ENCODE assay signal across 10 cellular contexts in the genomic region with DNA sequence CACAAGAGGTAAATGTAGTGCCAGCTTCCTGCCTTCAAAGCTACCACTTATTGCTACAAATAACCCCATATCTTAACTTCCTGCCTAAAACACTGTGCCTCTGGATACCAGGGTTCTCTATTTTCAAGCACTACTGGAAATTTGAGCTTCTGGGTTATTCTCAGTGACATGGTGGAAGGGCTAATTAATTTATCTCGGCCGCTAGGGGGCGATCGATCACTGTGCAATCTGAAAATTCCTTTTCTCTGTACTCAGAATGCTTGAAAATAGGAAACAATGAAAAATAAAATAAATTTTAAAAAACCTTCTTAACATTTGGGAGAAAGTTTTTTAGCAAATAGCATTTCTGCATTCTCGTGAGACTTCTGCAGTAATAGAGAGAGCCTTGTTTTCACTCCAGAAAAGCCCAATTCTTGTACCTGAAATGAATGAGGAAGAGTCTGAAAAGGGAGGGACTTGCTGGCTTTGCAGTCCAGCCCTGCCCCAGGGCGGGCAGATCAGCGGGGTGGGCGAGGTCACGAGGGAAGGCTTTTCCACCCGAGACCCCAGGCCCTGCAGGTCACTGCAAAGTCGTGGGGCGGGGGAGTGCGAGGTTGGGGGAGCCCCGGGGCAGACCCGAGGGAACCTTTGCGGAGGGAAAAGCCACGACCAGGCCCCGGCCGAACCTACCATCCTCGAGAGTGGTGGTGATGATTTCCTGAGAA.
A peak's percentile ranks its signal among the peaks of the same experiment; 100 is the strongest.
DNase-seq lines count a peak whose midpoint lies in the region; TF ChIP-seq lines count a peak whose summit lies in the region.
"Had no signal": no experiment of that assay in that cellular context is flagged by ENCODE, and none has a peak within 500 bp of the region (broad histone marks: within the 10 kb centered on the region; RNA-seq: fewer than 3 reads in every experiment).

No MANE protein-coding gene starts in this region.

- H3K36me3 ChIP-seq in colonic mucosa (no peaks in the 10 kb centered on the region), mesenchymal stem cell (ENCODE audit: control insufficient read depth in 1 of 2, insufficient read depth in 2 of 2, low read depth in 1 of 2, low read length in 2 of 2) (no peaks in the 10 kb centered on the region), suprapubic skin (no peaks in the 10 kb centered on the region)

- no peak overlapping the region for H2AFZ ChIP-seq in mesenchymal stem cell (ENCODE audit: low read depth, low read length)

- no peak overlapping the region for H3K4me3 Mint-ChIP-seq in activated T-helper 1 cell treated with anti-CD3 and anti-CD28 coated beads, Interleukin-12 subunit alpha, Interleukin-12 subunit beta, Interleukin-2, Interleukin-4 antibody, amounts not matched to agents 30 ng/mL and 10 ng/mL and 1 ng/mL, durations not matched to agents 14 hours and 24 hours and 36 hours
- H3K4me3 Mint-ChIP-seq: activated naive CD8-positive, alpha-beta T cell; CD4-positive, CD25-positive, alpha-beta regulatory T cell had no signal

- H3K4ac ChIP-seq in mesenchymal stem cell (ENCODE audit: low read depth in 1 of 2, low read length in 2 of 2): no peak overlapping the region

- peak; percentile 76 for TF ChIP-seq CTCF in colonic mucosa (IDR thresholded peaks at IDR 0.05)
- peak; percentile 52 to 54 for TF ChIP-seq CTCF in suprapubic skin (IDR thresholded peaks at IDR 0.05)

- H2BK15ac ChIP-seq in mesenchymal stem cell (ENCODE audit: low read depth, poor library complexity, severe bottlenecking): no peak overlapping the region

- no peak overlapping the region for H3K14ac ChIP-seq in mesenchymal stem cell (ENCODE audit: low read length in 2 of 2)

- H3K4me3 ChIP-seq in colonic mucosa: no peak overlapping the region
- H3K4me3 ChIP-seq in mesenchymal stem cell (ENCODE audit: insufficient read depth in 1 of 2, low read depth in 1 of 2, low read length in 2 of 2): no peak overlapping the region
- no peak overlapping the region for H3K4me3 ChIP-seq in suprapubic skin

- WGBS in mesenchymal stem cell: 51% methylated on average over 16 of the region's 20 CpGs
- 42% methylated on average over 18 of the region's 20 CpGs for WGBS in suprapubic skin

- no peaks in the 10 kb centered on the region for H3K9me3 ChIP-seq in colonic mucosa
- H3K9me3 ChIP-seq in mesenchymal stem cell (ENCODE audit: control insufficient read depth, low read length): no peaks in the 10 kb centered on the region
- no peaks in the 10 kb centered on the region for H3K9me3 ChIP-seq in suprapubic skin

- H3K9ac ChIP-seq in colonic mucosa (ENCODE audit: low read depth in 2 of 2, low read length in 2 of 2) (no peak overlapping the region), mesenchymal stem cell (ENCODE audit: low read length) (no peak overlapping the region)

- no peak overlapping the region for H3K23ac ChIP-seq in mesenchymal stem cell (ENCODE audit: low read length in 2 of 2)

- no peaks in the 10 kb centered on the region for H3K27me3 Mint-ChIP-seq in activated T-helper 1 cell treated with anti-CD3 and anti-CD28 coated beads, Interleukin-12 subunit alpha, Interleukin-12 subunit beta, Interleukin-2, Interleukin-4 antibody, amounts not matched to agents 30 ng/mL and 10 ng/mL and 1 ng/mL, durations not matched to agents 14 hours and 24 hours and 36 hours (ENCODE audit: insufficient read depth)
- H3K27me3 Mint-ChIP-seq: CD4-positive, CD25-positive, alpha-beta regulatory T cell had no signal

- intact Hi-C loops in colonic mucosa (cut with DNase I): loop anchor here (5.0 to 10.0 kb wide), 2 partner anchors 241 to 923 kb away; no protein-coding TSS in a partner anchor
- intact Hi-C loops in activated T-helper 1 cell treated with anti-CD3 and anti-CD28 coated beads, Interleukin-12 subunit alpha, Interleukin-12 subunit beta, Interleukin-2, Interleukin-4 antibody, amounts not matched to agents 30 ng/mL and 10 ng/mL and 1 ng/mL, durations not matched to agents 14 hours and 24 hours and 36 hours (cut with micrococcal nuclease): loop anchor here (2.0 kb wide), 2 partner anchors 243 to 925 kb away; no protein-coding TSS in a partner anchor

- H3K27ac ChIP-seq in colonic mucosa (no peak overlapping the region), mesenchymal stem cell (ENCODE audit: low read length, poor library complexity, severe bottlenecking) (no peak overlapping the region), suprapubic skin (no peak overlapping the region)

- TF ChIP-seq EP300 in suprapubic skin (IDR thresholded peaks at IDR 0.05): no peak

- H2BK12ac ChIP-seq in mesenchymal stem cell (ENCODE audit: low read length in 2 of 2): no peak overlapping the region

- H3K4me2 ChIP-seq in mesenchymal stem cell (ENCODE audit: low read length, poor library complexity, severe bottlenecking): no peak overlapping the region

- no peak overlapping the region for H3K27ac Mint-ChIP-seq in activated T-helper 1 cell treated with anti-CD3 and anti-CD28 coated beads, Interleukin-12 subunit alpha, Interleukin-12 subunit beta, Interleukin-2, Interleukin-4 antibody, amounts not matched to agents 30 ng/mL and 10 ng/mL and 1 ng/mL, durations not matched to agents 14 hours and 24 hours and 36 hours
- H3K27ac Mint-ChIP-seq: activated naive CD8-positive, alpha-beta T cell; CD4-positive, CD25-positive, alpha-beta regulatory T cell had no signal

- no peaks in the 10 kb centered on the region for H3K4me1 ChIP-seq in colonic mucosa
- H3K4me1 ChIP-seq in mesenchymal stem cell (ENCODE audit: control insufficient read depth, insufficient read depth, low read depth, low read length): peaks cover 3% of the 10 kb centered on the region
- no peaks in the 10 kb centered on the region for H3K4me1 ChIP-seq in suprapubic skin

- H3K9me3 Mint-ChIP-seq in activated T-helper 1 cell treated with anti-CD3 and anti-CD28 coated beads, Interleukin-12 subunit alpha, Interleukin-12 subunit beta, Interleukin-2, Interleukin-4 antibody, amounts not matched to agents 30 ng/mL and 10 ng/mL and 1 ng/mL, durations not matched to agents 14 hours and 24 hours and 36 hours: no peaks in the 10 kb centered on the region

- H4K91ac ChIP-seq in mesenchymal stem cell (ENCODE audit: low read length): no peak overlapping the region

- DNase-seq in NCI-H187 (lab: John Stamatoyannopoulos, UW) (peak; percentile 56 to 79), NCI-H187 treated with DMSO at 0.1 percent for 48 hours (lab: John Stamatoyannopoulos, UW) (no peak), LoVo (ENCODE audit: low spot score) (peak; percentile 61), SW480 (ENCODE audit: low spot score) (peak; percentile 47), colonic mucosa (peak; percentile 43), mesenchymal stem cell (peak; percentile 2), suprapubic skin (ENCODE audit: low spot score in 2 of 2) (no peak)
- DNase-seq in activated T-helper 1 cell treated with anti-CD3 and anti-CD28 coated beads, Interleukin-12 subunit alpha, Interleukin-12 subunit beta, Interleukin-2, Interleukin-4 antibody, amounts not matched to agents 30 ng/mL and 10 ng/mL and 1 ng/mL, durations not matched to agents 14 hours and 24 hours and 36 hours (ENCODE audit: low spot score): no peak

- no peak overlapping the region for H2BK120ac ChIP-seq in mesenchymal stem cell (ENCODE audit: low read depth, low read length)

- H4K8ac ChIP-seq in mesenchymal stem cell (ENCODE audit: low read length): no peak overlapping the region

- H3K18ac ChIP-seq in mesenchymal stem cell (ENCODE audit: low read depth in 1 of 2, low read length in 2 of 2): no peak overlapping the region

- no peak overlapping the region for H2BK5ac ChIP-seq in mesenchymal stem cell (ENCODE audit: low read depth, low read length, poor library complexity, severe bottlenecking)

- no peak for TF ChIP-seq POLR2A in suprapubic skin (IDR thresholded peaks at IDR 0.05)

- H2AK5ac ChIP-seq in mesenchymal stem cell (ENCODE audit: low read length, severe bottlenecking): no peak overlapping the region

- H3K79me1 ChIP-seq in mesenchymal stem cell (replicated peaks; ENCODE audit: low read length, poor library complexity, severe bottlenecking): no peaks in the 10 kb centered on the region

- no peaks in the 10 kb centered on the region for H3K36me3 Mint-ChIP-seq in activated T-helper 1 cell treated with anti-CD3 and anti-CD28 coated beads, Interleukin-12 subunit alpha, Interleukin-12 subunit beta, Interleukin-2, Interleukin-4 antibody, amounts not matched to agents 30 ng/mL and 10 ng/mL and 1 ng/mL, durations not matched to agents 14 hours and 24 hours and 36 hours (ENCODE audit: low read depth)
- H3K36me3 Mint-ChIP-seq: activated naive CD8-positive, alpha-beta T cell; CD4-positive, CD25-positive, alpha-beta regulatory T cell had no signal

- no peaks in the 10 kb centered on the region for H3K4me1 Mint-ChIP-seq in activated T-helper 1 cell treated with anti-CD3 and anti-CD28 coated beads, Interleukin-12 subunit alpha, Interleukin-12 subunit beta, Interleukin-2, Interleukin-4 antibody, amounts not matched to agents 30 ng/mL and 10 ng/mL and 1 ng/mL, durations not matched to agents 14 hours and 24 hours and 36 hours (ENCODE audit: low read depth)
- H3K4me1 Mint-ChIP-seq: CD4-positive, CD25-positive, alpha-beta regulatory T cell had no signal

- no peaks in the 10 kb centered on the region for H3K27me3 ChIP-seq in colonic mucosa
- H3K27me3 ChIP-seq in mesenchymal stem cell (ENCODE audit: control insufficient read depth in 1 of 2, insufficient read depth in 1 of 2, low read length in 2 of 2): peaks cover 0 to 2% of the 10 kb centered on the region in 2 experiments
- H3K27me3 ChIP-seq in suprapubic skin: no peaks in the 10 kb centered on the region

Comparison
In these comparisons a context has a peak if more than half of its experiments do, and no peak if none do; other contexts are left out.
1. DNase-seq: peak in NCI-H187 (2 of 2), LoVo (single experiment), SW480 (single experiment), colonic mucosa (single experiment) and mesenchymal stem cell (single experiment); none in NCI-H187 treated with DMSO at 0.1 percent for 48 hours (single experiment), suprapubic skin (0 of 2) and activated T-helper 1 cell treated with anti-CD3 and anti-CD28 coated beads, Interleukin-12 subunit alpha, Interleukin-12 subunit beta, Interleukin-2, Interleukin-4 antibody, amounts not matched to agents 30 ng/mL and 10 ng/mL and 1 ng/mL, durations not matched to agents 14 hours and 24 hours and 36 hours (single experiment).